8 cellular contexts compared by ENCODE assay signal in the genomic region with DNA sequence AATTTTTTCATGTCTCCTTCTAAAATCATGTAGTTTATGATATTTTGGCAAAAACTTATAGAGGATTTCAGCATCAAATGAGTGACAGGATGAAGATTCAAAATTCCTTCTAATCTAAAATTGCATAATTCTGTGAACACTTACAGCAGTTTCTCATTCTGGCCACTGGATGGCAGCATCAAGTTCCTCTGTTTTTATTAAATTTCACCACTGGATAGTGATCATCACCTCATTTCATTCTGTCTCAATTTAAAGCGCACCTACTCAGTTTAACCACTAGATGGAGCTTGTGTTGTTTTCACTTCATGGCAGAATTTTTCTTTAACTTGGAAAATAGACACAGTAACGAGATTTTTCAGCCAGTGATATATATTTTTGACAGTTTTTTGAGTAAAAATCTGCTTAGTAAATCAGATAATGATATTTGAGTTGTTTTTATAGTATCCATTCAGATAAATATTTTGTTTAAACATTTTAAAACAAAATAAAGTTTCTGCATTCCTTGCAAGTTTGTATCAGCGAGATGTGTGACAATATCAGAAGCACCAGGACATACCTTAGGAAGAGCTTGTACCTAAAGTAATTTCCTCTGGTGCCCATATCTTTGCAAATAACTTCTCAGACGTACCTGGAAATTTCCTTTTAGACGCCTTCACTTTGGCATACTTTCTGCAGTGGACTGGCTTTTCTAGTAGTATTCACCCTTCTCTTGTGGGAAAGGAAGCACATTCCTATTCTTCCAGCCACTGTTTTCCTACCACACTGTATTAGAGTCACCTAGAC.
A peak's percentile ranks its signal among the peaks of the same experiment; 100 is the strongest.
DNase-seq lines count a peak whose midpoint lies in the region; ATAC-seq and TF ChIP-seq lines count a peak whose summit lies in the region.

No MANE protein-coding gene starts in this region.

- CTCF ChIA-PET in activated CD4-positive, alpha-beta T cell treated with anti-CD3 and anti-CD28 coated beads for 36 hours (lab: Charles Lee) = interaction anchor here (0.5 to 2.4 kb wide), 27 partner anchors 8 to 445 kb away, joined by 3 to 24 read pairs (median 5); no protein-coding TSS in a partner anchor

- no peaks in the 10 kb centered on the region for H3K4me1 ChIP-seq in mucosa of descending colon (ENCODE audit: low read depth)

- H3K27me3 Mint-ChIP-seq in activated CD4-positive, alpha-beta T cell treated with anti-CD3 and anti-CD28 coated beads for 36 hours = peaks cover 2% of the 10 kb centered on the region
- H3K27me3 Mint-ChIP-seq in effector memory CD8-positive, alpha-beta T cell = peaks cover 0 to 6% of the 10 kb centered on the region in 2 donors

- peak; percentile 75 for TF ChIP-seq CTCF in GM20000 (IDR thresholded peaks at IDR 0.05; ENCODE audit: extremely low read depth, missing control alignments)
- TF ChIP-seq CTCF in mucosa of descending colon (IDR thresholded peaks at IDR 0.05) = peak; percentile 95

- H3K36me3 Mint-ChIP-seq in activated CD4-positive, alpha-beta T cell treated with anti-CD3 and anti-CD28 coated beads for 36 hours (ENCODE audit: low read depth) = no peaks in the 10 kb centered on the region
- H3K36me3 Mint-ChIP-seq in effector memory CD8-positive, alpha-beta T cell (ENCODE audit: insufficient read depth) = no peaks in the 10 kb centered on the region

- DNase-seq in DMS 273 (lab: John Stamatoyannopoulos, UW; ENCODE audit: unreplicated experiment) (peak; percentile 88), GM20000 (ENCODE audit: low spot score) (peak; percentile 69), NCI-H526 treated with DMSO at 0.1 percent for 48 hours (lab: John Stamatoyannopoulos, UW) (peak; percentile 88), mucosa of descending colon (peak in 1 of 3 donors; percentile 59)
- peak; percentile 68 for DNase-seq in activated CD4-positive, alpha-beta T cell treated with anti-CD3 and anti-CD28 coated beads for 36 hours
- peak; percentile 54 to 65 (median 54) for DNase-seq in effector memory CD8-positive, alpha-beta T cell
- DNase-seq in stimulated activated naive CD8-positive, alpha-beta T cell treated with anti-CD3 and anti-CD28 coated beads, Interleukin-15, Interleukin-2, amounts not matched to agents 100 U/mL and 50 U/mL, for 24 hours = peak; percentile 42

- H3K4me3 ChIP-seq in mucosa of descending colon = no peak overlapping the region

- H3K9me3 ChIP-seq in mucosa of descending colon = no peaks in the 10 kb centered on the region

- H3K4me1 Mint-ChIP-seq in activated CD4-positive, alpha-beta T cell treated with anti-CD3 and anti-CD28 coated beads for 36 hours = peaks cover 9% of the 10 kb centered on the region
- no peaks in the 10 kb centered on the region for H3K4me1 Mint-ChIP-seq in effector memory CD8-positive, alpha-beta T cell (ENCODE audit: low read depth in 2 of 2)

- H3K27ac Mint-ChIP-seq in activated CD4-positive, alpha-beta T cell treated with anti-CD3 and anti-CD28 coated beads for 36 hours = no peak overlapping the region
- H3K27ac Mint-ChIP-seq in effector memory CD8-positive, alpha-beta T cell = no peak overlapping the region

- H3K9me3 Mint-ChIP-seq in activated CD4-positive, alpha-beta T cell treated with anti-CD3 and anti-CD28 coated beads for 36 hours (ENCODE audit: low read depth) = no peaks in the 10 kb centered on the region
- no peaks in the 10 kb centered on the region for H3K9me3 Mint-ChIP-seq in effector memory CD8-positive, alpha-beta T cell

- ATAC-seq in HG03565 (IDR thresholded peaks at IDR 0.05; ENCODE audit: unreplicated experiment) = peak; percentile 93
- peak; percentile 90 for ATAC-seq in activated CD4-positive, alpha-beta T cell treated with anti-CD3 and anti-CD28 coated beads for 36 hours
- ATAC-seq in effector memory CD8-positive, alpha-beta T cell (replicated peaks) = peak; percentile 100
- ATAC-seq in mucosa of descending colon = peak; percentile 100
- ATAC-seq in stimulated activated naive CD8-positive, alpha-beta T cell treated with anti-CD3 and anti-CD28 coated beads, Interleukin-15, Interleukin-2, amounts not matched to agents 100 U/mL and 50 U/mL, for 24 hours = peak; percentile 87

- no peak overlapping the region for H3K4me3 Mint-ChIP-seq in activated CD4-positive, alpha-beta T cell treated with anti-CD3 and anti-CD28 coated beads for 36 hours
- H3K4me3 Mint-ChIP-seq in effector memory CD8-positive, alpha-beta T cell = no peak overlapping the region

- POLR2A ChIA-PET in activated CD4-positive, alpha-beta T cell treated with anti-CD3 and anti-CD28 coated beads for 36 hours (lab: Charles Lee) = no interaction called here

- no peaks in the 10 kb centered on the region for H3K36me3 ChIP-seq in mucosa of descending colon (ENCODE audit: low read depth)

- intact Hi-C loops in activated CD4-positive, alpha-beta T cell treated with anti-CD3 and anti-CD28 coated beads for 36 hours (cut with DNase I, micrococcal nuclease) = loop anchor here (1.0 to 5.0 kb wide), 5 partner anchors 76 to 433 kb away; no protein-coding TSS in a partner anchor
- intact Hi-C loops in mucosa of descending colon (cut with DNase I, micrococcal nuclease) = loop anchor here in 1 of 2 donors (10.0 kb wide), 1 partner anchor 230 kb away; no protein-coding TSS in a partner anchor
